Comparison of ENCODE assay signal across 9 cellular contexts in the genomic region with DNA sequence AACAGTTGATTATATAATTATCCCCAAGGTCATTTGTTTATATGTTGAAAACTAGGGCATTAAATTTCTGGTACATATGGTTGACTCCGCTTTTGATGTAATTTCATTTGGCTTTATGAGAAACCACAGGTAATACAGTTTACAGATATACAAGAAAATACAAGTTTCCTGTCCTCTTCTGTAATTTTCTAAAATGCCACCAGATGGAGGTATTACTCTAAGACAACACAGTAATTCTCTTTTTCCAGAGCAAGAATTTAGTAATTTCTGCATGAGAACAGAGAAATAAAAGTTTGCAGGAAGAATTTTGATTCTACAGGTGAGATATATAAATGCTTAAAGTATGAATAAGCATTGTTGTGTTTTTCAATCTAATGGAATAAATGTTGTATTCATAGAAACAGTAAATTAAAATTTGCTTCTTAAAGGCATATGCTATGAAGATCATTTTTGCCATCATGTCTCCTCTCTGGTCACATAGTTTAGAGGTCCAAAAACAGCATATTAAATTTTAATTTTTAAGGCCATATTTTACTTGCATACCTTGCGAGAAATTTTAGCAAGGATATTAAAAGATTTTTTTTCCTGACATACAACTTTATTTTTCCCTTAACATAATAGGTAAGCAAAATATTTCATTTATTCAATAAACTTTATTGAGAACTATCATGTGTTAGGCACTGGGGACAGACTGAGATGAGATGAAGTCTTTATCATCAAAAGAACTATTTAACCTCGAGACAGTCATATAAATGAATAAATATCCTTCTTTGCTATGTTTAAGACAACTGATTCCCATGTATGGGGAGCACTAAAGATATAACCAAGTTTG. TPM values are rescaled to one million over a fixed set of nuclear protein-coding genes. Genes with fewer than 3 reads are reported as not detected.
DNase-seq lines count a peak whose midpoint lies in the region; ATAC-seq and TF ChIP-seq lines count a peak whose summit lies in the region.
"Had no signal": no experiment of that assay in that cellular context is flagged by ENCODE, and none has a peak within 500 bp of the region (broad histone marks: within the 10 kb centered on the region; RNA-seq: fewer than 3 reads in every experiment).

No MANE protein-coding gene starts in this region.

- H3K4me3 ChIP-seq in HFF-Myc (replicated peaks; ENCODE audit: low read depth, low read length) (no peak overlapping the region), colonic mucosa (no peak overlapping the region), mucosa of descending colon (no peak overlapping the region), lower leg skin (ENCODE audit: low read depth, poor library complexity, severe bottlenecking) (no peak overlapping the region)

- no peak overlapping the region for H3K9ac ChIP-seq in colonic mucosa (ENCODE audit: low read depth in 2 of 2, low read length in 2 of 2)

- DNase-seq in activated CD8-positive, alpha-beta T cell treated with anti-CD3 and anti-CD28 coated beads for 36 hours: no peak
- no peak for DNase-seq in activated CD8-positive, alpha-beta T cell treated with anti-CD3 and anti-CD28 coated beads, Interleukin-2, amount 10 ng/mL, durations not matched to agents 7 days and 5 days
- DNase-seq in HFF-Myc (ENCODE audit: extremely low read depth, low read depth) (no peak), NCI-H748 treated with DMSO at 0.1 percent for 48 hours (lab: John Stamatoyannopoulos, UW) (peak; percentile 16), colonic mucosa (no peak), mucosa of descending colon (no peak), GM19240 (ENCODE audit: insufficient read length, low spot score) (no peak), lower leg skin (ENCODE audit: low spot score in 2 of 2) (no peak)

- H3K4me1 ChIP-seq in colonic mucosa: no peaks in the 10 kb centered on the region
- peaks cover 4% of the 10 kb centered on the region for H3K4me1 ChIP-seq in mucosa of descending colon (ENCODE audit: low read depth)

- CTCF ChIA-PET in activated CD8-positive, alpha-beta T cell treated with anti-CD3 and anti-CD28 coated beads for 36 hours (lab: Charles Lee): interaction anchor here (0.8 to 4.1 kb wide), 9 partner anchors 7 to 157 kb away, joined by 3 to 44 read pairs (median 4); no protein-coding TSS in a partner anchor
- CTCF ChIA-PET in activated CD8-positive, alpha-beta T cell treated with anti-CD3 and anti-CD28 coated beads, Interleukin-2, amount 10 ng/mL, durations not matched to agents 7 days and 5 days (lab: Charles Lee): interaction anchor here (0.6 to 5.7 kb wide), 10 partner anchors 16 to 181 kb away, joined by 3 to 49 read pairs (median 4); no protein-coding TSS in a partner anchor

- intact Hi-C loops in activated CD8-positive, alpha-beta T cell treated with anti-CD3 and anti-CD28 coated beads for 36 hours (cut with micrococcal nuclease): loop anchor here (1.0 kb wide), 2 partner anchors 126 to 154 kb away; no protein-coding TSS in a partner anchor
- intact Hi-C loops in colonic mucosa (cut with DNase I): loop anchor here (5.0 kb wide), 2 partner anchors 126 to 156 kb away; no protein-coding TSS in a partner anchor
- intact Hi-C loops in mucosa of descending colon (cut with DNase I, micrococcal nuclease): loop anchor here (2.0 to 10.0 kb wide), 3 partner anchors 127 to 159 kb away; no protein-coding TSS in a partner anchor
- intact Hi-C loops in lower leg skin (cut with DNase I; ENCODE audit: low total_unique reads): loop anchor here (10.0 kb wide), 2 partner anchors 129 to 159 kb away; no protein-coding TSS in a partner anchor

- H3K27me3 Mint-ChIP-seq in activated CD8-positive, alpha-beta T cell treated with anti-CD3 and anti-CD28 coated beads for 36 hours: no peaks in the 10 kb centered on the region
- no peaks in the 10 kb centered on the region for H3K27me3 Mint-ChIP-seq in activated CD8-positive, alpha-beta T cell treated with anti-CD3 and anti-CD28 coated beads, Interleukin-2, amount 10 ng/mL, durations not matched to agents 7 days and 5 days (ENCODE audit: low read depth)
- H3K27me3 Mint-ChIP-seq: dendritic cell treated with granulocyte-macrophage colony-stimulating factor and Interleukin-4, amounts not matched to agents 40 ng/mL and 50 ng/mL, for 4 days had no signal

- H3K27me3 ChIP-seq in colonic mucosa: no peaks in the 10 kb centered on the region

- H3K4me1 Mint-ChIP-seq in activated CD8-positive, alpha-beta T cell treated with anti-CD3 and anti-CD28 coated beads for 36 hours (ENCODE audit: low read depth): peaks cover 55% of the 10 kb centered on the region
- H3K4me1 Mint-ChIP-seq in activated CD8-positive, alpha-beta T cell treated with anti-CD3 and anti-CD28 coated beads, Interleukin-2, amount 10 ng/mL, durations not matched to agents 7 days and 5 days (ENCODE audit: low read depth): peaks cover 23% of the 10 kb centered on the region

- TF ChIP-seq CTCF in activated CD8-positive, alpha-beta T cell treated with anti-CD3 and anti-CD28 coated beads for 36 hours (IDR thresholded peaks at IDR 0.05): peak; percentile 86
- TF ChIP-seq CTCF in HFF-Myc (IDR thresholded peaks at IDR 0.05; ENCODE audit: low read depth, low read length, missing control alignments) (peak; percentile 40), colonic mucosa (IDR thresholded peaks at IDR 0.05) (peak; percentile 59), mucosa of descending colon (IDR thresholded peaks at IDR 0.05) (no peak), lower leg skin (IDR thresholded peaks at IDR 0.05) (peak in 1 of 3 donors; percentile 23)

- H3K9me3 Mint-ChIP-seq in activated CD8-positive, alpha-beta T cell treated with anti-CD3 and anti-CD28 coated beads for 36 hours: no peaks in the 10 kb centered on the region
- no peaks in the 10 kb centered on the region for H3K9me3 Mint-ChIP-seq in activated CD8-positive, alpha-beta T cell treated with anti-CD3 and anti-CD28 coated beads, Interleukin-2, amount 10 ng/mL, durations not matched to agents 7 days and 5 days (ENCODE audit: insufficient read depth)
- H3K9me3 Mint-ChIP-seq: dendritic cell treated with granulocyte-macrophage colony-stimulating factor and Interleukin-4, amounts not matched to agents 40 ng/mL and 50 ng/mL, for 4 days had no signal

- ATAC-seq in activated CD8-positive, alpha-beta T cell treated with anti-CD3 and anti-CD28 coated beads for 36 hours: peak; percentile 71
- no peak for ATAC-seq in activated CD8-positive, alpha-beta T cell treated with anti-CD3 and anti-CD28 coated beads, Interleukin-2, amount 10 ng/mL, durations not matched to agents 7 days and 5 days
- ATAC-seq in mucosa of descending colon: peak; percentile 67

- no peaks in the 10 kb centered on the region for H3K9me3 ChIP-seq in colonic mucosa
- no peaks in the 10 kb centered on the region for H3K9me3 ChIP-seq in mucosa of descending colon

- peaks cover 32% of the 10 kb centered on the region for H3K36me3 Mint-ChIP-seq in activated CD8-positive, alpha-beta T cell treated with anti-CD3 and anti-CD28 coated beads for 36 hours (ENCODE audit: low read depth)
- peaks cover 28% of the 10 kb centered on the region for H3K36me3 Mint-ChIP-seq in activated CD8-positive, alpha-beta T cell treated with anti-CD3 and anti-CD28 coated beads, Interleukin-2, amount 10 ng/mL, durations not matched to agents 7 days and 5 days (ENCODE audit: low read depth)

- no peak overlapping the region for H3K27ac ChIP-seq in colonic mucosa

- no peak for TF ChIP-seq POLR2A in lower leg skin (IDR thresholded peaks at IDR 0.05)

- H3K36me3 ChIP-seq in colonic mucosa: peaks cover 7% of the 10 kb centered on the region
- H3K36me3 ChIP-seq in mucosa of descending colon (ENCODE audit: low read depth): peaks cover 5% of the 10 kb centered on the region

- 75 to 84% methylated on average over 3 of the region's 3 CpGs for WGBS in lower leg skin, 2 donors

- POLR2A ChIA-PET in activated CD8-positive, alpha-beta T cell treated with anti-CD3 and anti-CD28 coated beads for 36 hours (lab: Charles Lee): no interaction called here
- POLR2A ChIA-PET in activated CD8-positive, alpha-beta T cell treated with anti-CD3 and anti-CD28 coated beads, Interleukin-2, amount 10 ng/mL, durations not matched to agents 7 days and 5 days (lab: Charles Lee): no interaction called here

- H3K4me3 Mint-ChIP-seq in activated CD8-positive, alpha-beta T cell treated with anti-CD3 and anti-CD28 coated beads for 36 hours: no peak overlapping the region
- no peak overlapping the region for H3K4me3 Mint-ChIP-seq in activated CD8-positive, alpha-beta T cell treated with anti-CD3 and anti-CD28 coated beads, Interleukin-2, amount 10 ng/mL, durations not matched to agents 7 days and 5 days
- H3K4me3 Mint-ChIP-seq: dendritic cell treated with granulocyte-macrophage colony-stimulating factor and Interleukin-4, amounts not matched to agents 40 ng/mL and 50 ng/mL, for 4 days had no signal

- no peak overlapping the region for H3K27ac Mint-ChIP-seq in activated CD8-positive, alpha-beta T cell treated with anti-CD3 and anti-CD28 coated beads for 36 hours
- no peak overlapping the region for H3K27ac Mint-ChIP-seq in activated CD8-positive, alpha-beta T cell treated with anti-CD3 and anti-CD28 coated beads, Interleukin-2, amount 10 ng/mL, durations not matched to agents 7 days and 5 days
- H3K27ac Mint-ChIP-seq: dendritic cell treated with granulocyte-macrophage colony-stimulating factor and Interleukin-4, amounts not matched to agents 40 ng/mL and 50 ng/mL, for 4 days had no signal

RNA-seq across cellular contexts. Expression of a gene that starts 22.7 kb away (rescaled TPM):
- total RNA-seq in activated CD8-positive, alpha-beta T cell treated with anti-CD3 and anti-CD28 coated beads for 36 hours: 10 to 100 TPM; 52.0 to 52.8 TPM
- total RNA-seq in activated CD8-positive, alpha-beta T cell treated with anti-CD3 and anti-CD28 coated beads, Interleukin-2, amount 10 ng/mL, durations not matched to agents 7 days and 5 days: 10 to 100 TPM; 44.5 to 46.0 TPM
- total RNA-seq in colonic mucosa (10 to 100 TPM; 29.1 to 47.3 TPM), mucosa of descending colon (10 to 100 TPM; 48.0 to 56.3 (median 53.0) TPM), lower leg skin (10 to 100 TPM; 40.8 to 46.8 (median 43.2) TPM)
